Comparison of ENCODE assay signal across 1 cellular context in the genomic region with DNA sequence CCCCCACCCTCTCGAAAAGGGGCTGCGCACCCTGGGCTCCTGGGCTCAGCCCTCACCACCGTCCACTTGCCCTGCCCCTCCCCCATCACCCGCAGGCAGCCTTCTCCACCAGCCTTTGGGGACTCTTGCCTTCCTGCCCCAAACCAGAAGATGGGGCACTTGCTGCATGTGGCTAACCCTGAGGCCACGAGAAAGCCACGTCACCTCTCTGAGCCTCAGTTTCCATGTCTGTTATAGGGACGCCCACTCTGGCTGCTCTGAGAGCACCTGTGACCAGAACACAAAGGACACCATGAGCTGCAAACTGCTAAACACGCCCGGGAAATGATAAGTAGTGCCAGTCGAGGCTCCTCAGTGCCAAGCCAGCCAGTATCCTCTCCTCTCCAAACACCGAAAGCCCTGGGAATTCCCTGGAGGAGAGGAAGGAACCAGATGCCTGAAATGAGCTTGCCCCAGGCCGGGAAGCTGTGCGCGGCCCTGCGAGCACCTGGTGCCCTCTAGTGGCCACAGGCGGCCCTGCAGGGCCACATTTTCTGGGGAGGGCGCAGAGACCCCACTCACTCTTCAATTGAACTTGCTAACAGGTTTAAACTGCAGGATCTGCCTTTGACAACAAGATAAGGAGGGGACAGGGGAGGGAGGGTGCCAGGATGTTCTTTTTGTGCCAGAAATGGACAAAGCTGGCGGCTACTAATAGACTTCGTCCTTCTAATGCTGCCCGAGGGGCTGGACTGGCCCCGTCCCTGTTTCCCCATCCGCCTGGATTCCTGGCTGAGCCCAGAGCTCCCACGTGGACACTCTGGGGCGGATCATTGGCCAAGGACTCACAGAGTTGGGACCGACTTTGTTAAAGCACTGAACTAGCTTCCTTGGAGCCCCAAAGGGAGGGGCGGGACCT.
A peak's percentile ranks its signal among the peaks of the same experiment; 100 is the strongest.
TF ChIP-seq lines count a peak whose summit lies in the region.

No MANE protein-coding gene starts in this region.

TF ChIP-seq in HepG2, 621 proteins besides CTCF, POLR2A, EP300 and RAD21 (continued from another document):
- TF ChIP-seq SOX6 (IDR thresholded peaks at IDR 0.05) (no peak), SOX6 (CRISPR knock-in tag; IDR thresholded peaks at IDR 0.05) (peak; percentile 39; the same call in 1 of the 2 replicates), NFIC (IDR thresholded peaks at IDR 0.05; ENCODE audit: low read length) (no peak), SOX13 (IDR thresholded peaks at IDR 0.05) (no peak), SOX13 (CRISPR knock-in tag; conservative IDR thresholded peaks at IDR 0.05 in 1 of 2, IDR thresholded peaks at IDR 0.05 in 1 of 2) (peak in 1 of 2 experiments; percentile 37; a peak in 1 of 4 replicates), ZNF564 (CRISPR knock-in tag; IDR thresholded peaks at IDR 0.05) (no peak), PITX1 (CRISPR knock-in tag; IDR thresholded peaks at IDR 0.05) (peak; percentile 57; the same call in 1 of the 2 replicates), PHF8 (CRISPR knock-in tag; IDR thresholded peaks at IDR 0.05) (peak; percentile 14; the same call in 1 of the 2 replicates), BRF2 (CRISPR knock-in tag; IDR thresholded peaks at IDR 0.05) (0 out of 2 replicates have a peak, but pooled peaks have one; percentile 34)
- TF ChIP-seq, protein P1, sequence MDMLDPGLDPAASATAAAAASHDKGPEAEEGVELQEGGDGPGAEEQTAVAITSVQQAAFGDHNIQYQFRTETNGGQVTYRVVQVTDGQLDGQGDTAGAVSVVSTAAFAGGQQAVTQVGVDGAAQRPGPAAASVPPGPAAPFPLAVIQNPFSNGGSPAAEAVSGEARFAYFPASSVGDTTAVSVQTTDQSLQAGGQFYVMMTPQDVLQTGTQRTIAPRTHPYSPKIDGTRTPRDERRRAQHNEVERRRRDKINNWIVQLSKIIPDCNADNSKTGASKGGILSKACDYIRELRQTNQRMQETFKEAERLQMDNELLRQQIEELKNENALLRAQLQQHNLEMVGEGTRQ (IDR thresholded peaks at IDR 0.05; ENCODE audit: low read depth, low read length): 0 out of 2 replicates have a peak, but pooled peaks have one; percentile 34
- TF ChIP-seq, protein P1 (CRISPR knock-in tag; IDR thresholded peaks at IDR 0.05; ENCODE audit: borderline replicate concordance): no peak; the same call in 1 of the 2 replicates
